Comparison of ENCODE assay signal across 2 cellular contexts in the genomic region with DNA sequence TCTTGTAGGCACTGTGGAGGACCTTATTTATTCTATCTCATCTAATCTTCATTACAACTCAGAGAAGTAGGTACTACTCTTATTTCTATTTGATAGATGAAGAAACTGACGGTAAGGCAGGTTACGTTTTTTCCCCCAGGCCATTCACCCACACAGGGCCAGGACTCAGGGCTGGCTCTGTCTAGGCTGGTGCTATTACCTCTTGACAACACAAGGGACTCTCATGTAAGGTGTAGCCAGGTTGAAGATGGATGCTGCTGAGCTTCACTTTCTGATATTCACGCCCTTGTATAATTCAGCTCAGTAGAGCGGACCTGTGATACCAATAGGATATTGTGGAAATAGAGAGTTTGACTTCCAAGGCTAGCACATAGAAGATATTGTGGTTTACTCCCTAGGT.
TF ChIP-seq lines count a peak whose summit lies in the region.

No MANE protein-coding gene starts in this region.

TF ChIP-seq in GM23338, 12 proteins besides CTCF, POLR2A, EP300 and RAD21 (continued from another document):
- TF ChIP-seq ZNF462 (CRISPR knock-in tag; IDR thresholded peaks at IDR 0.05) (no peak), EZH2phosphoT487 (IDR thresholded peaks at IDR 0.05; ENCODE audit: unreplicated experiment) (no peak), POLR2AphosphoS5 (IDR thresholded peaks at IDR 0.05; ENCODE audit: low read depth) (no peak), NANOG (IDR thresholded peaks at IDR 0.05; ENCODE audit: borderline replicate concordance) (no peak), JUNB (IDR thresholded peaks at IDR 0.05; ENCODE audit: unreplicated experiment) (no peak), CREB1 (CRISPR knock-in tag; IDR thresholded peaks at IDR 0.05; ENCODE audit: low read depth) (no peak), ZNF114 (CRISPR knock-in tag; IDR thresholded peaks at IDR 0.05) (no peak), EZH2 (IDR thresholded peaks at IDR 0.05; ENCODE audit: low read depth, unreplicated experiment) (no peak), REST (IDR thresholded peaks at IDR 0.05; ENCODE audit: unreplicated experiment) (no peak)
- TF ChIP-seq, protein P1, sequence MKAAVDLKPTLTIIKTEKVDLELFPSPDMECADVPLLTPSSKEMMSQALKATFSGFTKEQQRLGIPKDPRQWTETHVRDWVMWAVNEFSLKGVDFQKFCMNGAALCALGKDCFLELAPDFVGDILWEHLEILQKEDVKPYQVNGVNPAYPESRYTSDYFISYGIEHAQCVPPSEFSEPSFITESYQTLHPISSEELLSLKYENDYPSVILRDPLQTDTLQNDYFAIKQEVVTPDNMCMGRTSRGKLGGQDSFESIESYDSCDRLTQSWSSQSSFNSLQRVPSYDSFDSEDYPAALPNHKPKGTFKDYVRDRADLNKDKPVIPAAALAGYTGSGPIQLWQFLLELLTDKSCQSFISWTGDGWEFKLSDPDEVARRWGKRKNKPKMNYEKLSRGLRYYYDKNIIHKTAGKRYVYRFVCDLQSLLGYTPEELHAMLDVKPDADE (IDR thresholded peaks at IDR 0.05) = no peak
TF ChIP-seq in GM23338: peak in this region for 0.

TF ChIP-seq in WTC11, 78 proteins besides CTCF, POLR2A, EP300 and RAD21 (continued from another document):
- TF ChIP-seq, protein P2, sequence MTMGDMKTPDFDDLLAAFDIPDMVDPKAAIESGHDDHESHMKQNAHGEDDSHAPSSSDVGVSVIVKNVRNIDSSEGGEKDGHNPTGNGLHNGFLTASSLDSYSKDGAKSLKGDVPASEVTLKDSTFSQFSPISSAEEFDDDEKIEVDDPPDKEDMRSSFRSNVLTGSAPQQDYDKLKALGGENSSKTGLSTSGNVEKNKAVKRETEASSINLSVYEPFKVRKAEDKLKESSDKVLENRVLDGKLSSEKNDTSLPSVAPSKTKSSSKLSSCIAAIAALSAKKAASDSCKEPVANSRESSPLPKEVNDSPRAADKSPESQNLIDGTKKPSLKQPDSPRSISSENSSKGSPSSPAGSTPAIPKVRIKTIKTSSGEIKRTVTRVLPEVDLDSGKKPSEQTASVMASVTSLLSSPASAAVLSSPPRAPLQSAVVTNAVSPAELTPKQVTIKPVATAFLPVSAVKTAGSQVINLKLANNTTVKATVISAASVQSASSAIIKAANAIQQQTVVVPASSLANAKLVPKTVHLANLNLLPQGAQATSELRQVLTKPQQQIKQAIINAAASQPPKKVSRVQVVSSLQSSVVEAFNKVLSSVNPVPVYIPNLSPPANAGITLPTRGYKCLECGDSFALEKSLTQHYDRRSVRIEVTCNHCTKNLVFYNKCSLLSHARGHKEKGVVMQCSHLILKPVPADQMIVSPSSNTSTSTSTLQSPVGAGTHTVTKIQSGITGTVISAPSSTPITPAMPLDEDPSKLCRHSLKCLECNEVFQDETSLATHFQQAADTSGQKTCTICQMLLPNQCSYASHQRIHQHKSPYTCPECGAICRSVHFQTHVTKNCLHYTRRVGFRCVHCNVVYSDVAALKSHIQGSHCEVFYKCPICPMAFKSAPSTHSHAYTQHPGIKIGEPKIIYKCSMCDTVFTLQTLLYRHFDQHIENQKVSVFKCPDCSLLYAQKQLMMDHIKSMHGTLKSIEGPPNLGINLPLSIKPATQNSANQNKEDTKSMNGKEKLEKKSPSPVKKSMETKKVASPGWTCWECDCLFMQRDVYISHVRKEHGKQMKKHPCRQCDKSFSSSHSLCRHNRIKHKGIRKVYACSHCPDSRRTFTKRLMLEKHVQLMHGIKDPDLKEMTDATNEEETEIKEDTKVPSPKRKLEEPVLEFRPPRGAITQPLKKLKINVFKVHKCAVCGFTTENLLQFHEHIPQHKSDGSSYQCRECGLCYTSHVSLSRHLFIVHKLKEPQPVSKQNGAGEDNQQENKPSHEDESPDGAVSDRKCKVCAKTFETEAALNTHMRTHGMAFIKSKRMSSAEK (CRISPR knock-in tag; IDR thresholded peaks at IDR 0.05; ENCODE audit: borderline replicate concordance) = no peak
- TF ChIP-seq ELF4 (CRISPR knock-in tag; IDR thresholded peaks at IDR 0.05; ENCODE audit: low read depth) (no peak), ETV6 (CRISPR knock-in tag; IDR thresholded peaks at IDR 0.05) (no peak), GTF2I (CRISPR knock-in tag; conservative IDR thresholded peaks at IDR 0.05) (no peak), TP53 (CRISPR knock-in tag; IDR thresholded peaks at IDR 0.05) (no peak), RELA (CRISPR knock-in tag; IDR thresholded peaks at IDR 0.05; ENCODE audit: borderline replicate concordance) (no peak), ZNF396 (CRISPR knock-in tag; IDR thresholded peaks at IDR 0.05; ENCODE audit: borderline replicate concordance) (no peak)
TF ChIP-seq in WTC11: peak in this region for 0.
